Comparison of ENCODE assay signal across 9 cellular contexts in the genomic region with DNA sequence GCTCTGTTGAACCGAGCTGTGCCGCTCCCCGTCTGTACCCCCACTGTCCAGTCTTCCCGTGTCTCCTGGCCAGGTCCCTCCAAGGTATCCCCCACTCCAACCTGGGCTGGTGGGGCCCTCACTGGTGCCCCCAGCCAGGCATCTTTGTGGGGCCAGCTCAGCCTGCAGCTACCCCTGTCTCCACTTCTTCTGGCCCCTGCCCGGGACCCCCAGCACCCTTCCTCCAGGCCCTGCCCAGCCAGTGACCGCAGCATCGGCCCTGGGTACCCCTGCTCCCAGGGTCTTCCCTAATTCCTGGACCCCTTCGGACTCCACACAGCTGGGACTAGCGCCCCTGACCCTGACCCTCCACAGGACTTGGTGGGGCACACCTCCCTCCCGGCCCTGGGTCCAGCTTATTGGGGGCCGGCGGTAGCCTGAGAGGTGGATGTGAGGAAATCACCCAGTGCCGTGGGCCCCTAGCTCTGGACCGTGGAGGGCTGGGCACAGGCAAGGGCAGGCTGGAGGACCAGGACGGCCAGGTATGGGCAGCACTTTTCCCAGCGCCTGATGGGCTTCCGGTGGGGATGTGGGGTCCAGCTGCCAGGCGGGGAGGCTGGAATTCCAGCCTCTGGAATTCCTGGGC. TPM values are rescaled to one million over a fixed set of nuclear protein-coding genes. Genes with fewer than 3 reads are reported as not detected.
DNase-seq lines count a peak whose midpoint lies in the region; ATAC-seq and TF ChIP-seq lines count a peak whose summit lies in the region.
"Had no signal": no experiment of that assay in that cellular context is flagged by ENCODE, and none has a peak within 500 bp of the region (broad histone marks: within the 10 kb centered on the region; RNA-seq: fewer than 3 reads in every experiment).

No MANE protein-coding gene starts in this region.

- no peaks in the 10 kb centered on the region for H4K20me1 ChIP-seq in osteoblast (ENCODE audit: insufficient read depth, low read length)

- peak overlapping the region; percentile 94 for H3K4me2 ChIP-seq in osteoblast (ENCODE audit: insufficient read depth, low read length)

- TF ChIP-seq CTCF in C4-2B (conservative IDR thresholded peaks at IDR 0.05) (no peak), Panc1 (IDR thresholded peaks at IDR 0.05) (no peak), endodermal cell (conservative IDR thresholded peaks at IDR 0.05) (no peak), osteoblast (IDR thresholded peaks at IDR 0.05; ENCODE audit: extremely low read depth, low read depth, low read length) (no peak)

- BruUV-seq in Panc1 (replicated peaks; lab: Mats Ljungman, UMichigan): no TSS peak

- peak overlapping the region; percentile 47 for H3K9ac ChIP-seq in endodermal cell (ENCODE audit: extremely low read depth, low read length, poor library complexity, severe bottlenecking)

- H3K9me3 ChIP-seq in Panc1 (ENCODE audit: control insufficient read depth, insufficient read depth, low read depth, low read length) (no peaks in the 10 kb centered on the region), endodermal cell (ENCODE audit: control insufficient read depth, low read length) (no peaks in the 10 kb centered on the region), osteoblast (ENCODE audit: low read depth, low read length) (no peaks in the 10 kb centered on the region)

- H3K4me3 ChIP-seq in Panc1 (ENCODE audit: low read depth in 2 of 2, low read length in 2 of 2) (no peak overlapping the region), endodermal cell (ENCODE audit: low read length) (no peak overlapping the region), osteoblast (ENCODE audit: insufficient read depth, low read length) (peak overlapping the region; percentile 75)

- H3K27me3 ChIP-seq in Panc1 (ENCODE audit: control insufficient read depth, insufficient read depth, low read length): no peaks in the 10 kb centered on the region
- H3K27me3 ChIP-seq in endodermal cell (ENCODE audit: control insufficient read depth, insufficient read depth, low read length, poor library complexity, severe bottlenecking): peaks cover 87% of the 10 kb centered on the region
- H3K27me3 ChIP-seq in osteoblast (ENCODE audit: insufficient read depth, low read length): peaks cover 17% of the 10 kb centered on the region

- H3K27ac Mint-ChIP-seq in endodermal cell: peak overlapping the region; percentile 89

- peaks cover 81% of the 10 kb centered on the region for H3K27me3 Mint-ChIP-seq in endodermal cell (ENCODE audit: insufficient read depth)

- H3K36me3 Mint-ChIP-seq in endodermal cell (ENCODE audit: low read depth): no peaks in the 10 kb centered on the region

- peak overlapping the region; percentile 91 for H3K27ac ChIP-seq in C4-2B
- H3K27ac ChIP-seq in Panc1 (ENCODE audit: low read length): peak overlapping the region; percentile 37
- peak overlapping the region; percentile 63 for H3K27ac ChIP-seq in endodermal cell (ENCODE audit: low read depth, low read length)
- H3K27ac ChIP-seq in osteoblast (ENCODE audit: low read depth, low read length): peak overlapping the region; percentile 99

- H3K36me3 ChIP-seq in Panc1 (ENCODE audit: control insufficient read depth, insufficient read depth, low read length) (no peaks in the 10 kb centered on the region; the same call in 1 of the 2 replicates), endodermal cell (ENCODE audit: control insufficient read depth, insufficient read depth, low read length) (no peaks in the 10 kb centered on the region), osteoblast (ENCODE audit: insufficient read depth, low read length) (no peaks in the 10 kb centered on the region)

- WGBS in endodermal cell (ENCODE audit: insufficient coverage in 1 of 2, insufficient read length in 1 of 2), 2 experiments: 92 to 93% methylated on average over 13 to 18 of the region's 18 CpGs

- ATAC-seq in Panc1 (no peak), GM19467 (IDR thresholded peaks at IDR 0.05; ENCODE audit: unreplicated experiment) (no peak), GM21381 (IDR thresholded peaks at IDR 0.05; ENCODE audit: unreplicated experiment) (no peak), GM21367 (IDR thresholded peaks at IDR 0.05; ENCODE audit: unreplicated experiment) (no peak)

- POLR2A ChIA-PET in Panc1 (lab: Charles Lee): interaction anchor here (0.6 kb wide), 2 partner anchors 10 to 130 kb away, joined by 4 read pairs; no protein-coding TSS in a partner anchor

- CTCF ChIA-PET in Panc1 (lab: Charles Lee): no interaction called here

- H3K4me1 Mint-ChIP-seq in endodermal cell: peaks cover 8% of the 10 kb centered on the region

- in situ Hi-C loops in Panc1 (cut with HindIII; ENCODE audit: low pct_unique_long_range_greater_than_20kb, low sequenced_read_pairs): no loop called here

- DNase-seq in Panc1 (ENCODE audit: low read depth, low spot score) (no peak), endodermal cell (no peak), osteoblast (ENCODE audit: insufficient read length, low spot score, missing footprints) (no peak)
- DNase-seq in stimulated activated naive CD4-positive, alpha-beta T cell treated with Interleukin-2 at 50 U/mL for 16 hours (lab: John Stamatoyannopoulos, UW): no peak

- H3K9me3 Mint-ChIP-seq in endodermal cell: no peaks in the 10 kb centered on the region

- H3K4me3 Mint-ChIP-seq in endodermal cell: no peak overlapping the region

- H3K4me1 ChIP-seq in Panc1 (ENCODE audit: control insufficient read depth, insufficient read depth, low read length) (peaks cover 59% of the 10 kb centered on the region), endodermal cell (ENCODE audit: control insufficient read depth, insufficient read depth, low read length) (peaks cover 9% of the 10 kb centered on the region), osteoblast (ENCODE audit: insufficient read depth, low read length) (peaks cover 16% of the 10 kb centered on the region)

- H2AFZ ChIP-seq in osteoblast (ENCODE audit: low read length): no peak overlapping the region

- intact Hi-C loops in Panc1 (cut with micrococcal nuclease; ENCODE audit: unreplicated experiment): loop anchor here (10.0 kb wide), 1 partner anchor 108 kb away; no protein-coding TSS in a partner anchor

- H3K79me2 ChIP-seq in osteoblast (ENCODE audit: insufficient read depth, low read length): no peaks in the 10 kb centered on the region

RNA-seq across cellular contexts. Expression of gene CRIP1, which starts 4.1 kb away (rescaled TPM):
- total RNA-seq in Panc1 (2021; ENCODE audit: unreplicated experiment): 1,056 TPM
- 2,110 TPM for polyA plus RNA-seq in Panc1 (2012; ENCODE audit: insufficient read length)
- 10 to 100 TPM in 1 of 2 donors, 1 to 10 TPM in 1; 7.0 to 47.1 TPM for total RNA-seq in endodermal cell
- 29.7 TPM for polyA plus RNA-seq in endodermal cell (2013, experiment 1 of 2)
- polyA plus RNA-seq in endodermal cell (2013, experiment 2 of 2): 32.3 TPM
- 5.0 and 8.7 TPM in 2 replicates for total RNA-seq in osteoblast
- total RNA-seq: M059J had no signal

RNA-seq across cellular contexts. Expression of gene CRIP2, which starts 8.0 kb away (rescaled TPM):
- 280 TPM for total RNA-seq in Panc1 (2021; ENCODE audit: unreplicated experiment)
- 1,001 TPM for polyA plus RNA-seq in Panc1 (2012; ENCODE audit: insufficient read length)
- 1 to 10 TPM; 3.9 to 5.3 TPM for total RNA-seq in endodermal cell
- 96.3 TPM for polyA plus RNA-seq in endodermal cell (2013, experiment 1 of 2)
- polyA plus RNA-seq in endodermal cell (2013, experiment 2 of 2): 93.1 TPM
- total RNA-seq in osteoblast: 31.5 and 43.8 TPM in 2 replicates

RNA-seq across cellular contexts. Expression of gene TEDC1, which starts 8.4 kb away (rescaled TPM):
- total RNA-seq in Panc1 (2021; ENCODE audit: unreplicated experiment): 47.8 TPM
- 42.5 TPM for polyA plus RNA-seq in Panc1 (2012; ENCODE audit: insufficient read length)
- total RNA-seq in endodermal cell: 10 to 100 TPM in 1 of 2 donors, 1 to 10 TPM in 1; 9.1 to 23.8 TPM
- polyA plus RNA-seq in endodermal cell (2013, experiment 1 of 2): 21.3 TPM
- 19.0 TPM for polyA plus RNA-seq in endodermal cell (2013, experiment 2 of 2)
- 3.2 and 5.1 TPM in 2 replicates for total RNA-seq in osteoblast

RNA-seq across cellular contexts. Expression of gene TMEM121, which starts 43.8 kb away (rescaled TPM):
- total RNA-seq in Panc1 (2021; ENCODE audit: unreplicated experiment) (4.6 TPM), endodermal cell (1 to 10 TPM in 1 of 2 donors, under 1 TPM in 1; 0.29 to 1.5 TPM), osteoblast (1.8 and 2.7 TPM in 2 replicates)
- polyA plus RNA-seq in Panc1 (2012; ENCODE audit: insufficient read length): 8.4 TPM
- 5.8 TPM for polyA plus RNA-seq in endodermal cell (2013, experiment 1 of 2)
- polyA plus RNA-seq in endodermal cell (2013, experiment 2 of 2): 6.1 TPM

Comparison
In these comparisons a context has a peak if more than half of its experiments do, and no peak if none do; other contexts are left out.
1. H3K27ac ChIP-seq: peak in every context shown above with its lines; median percentile 99 in osteoblast; 91 in C4-2B; 63 in endodermal cell; 37 in Panc1.
2. RNA of gene CRIP1, which starts 4.1 kb away (total RNA-seq): 1,056 TPM in Panc1 (single experiment); 7.0 to 47.1 TPM in endodermal cell and 5.0 to 8.7 TPM in osteoblast; every median in the first group is over 10 times any median in the second.